In genomic region chr16:84817613-84818012, GRCh38 we compare ENCODE assay signal across 23 cellular contexts.
"Had no signal": no experiment of that assay in that cellular context is flagged by ENCODE, and none has a peak within 500 bp of the region (broad histone marks: within the 10 kb centered on the region; RNA-seq: fewer than 3 reads in every experiment).

No MANE protein-coding gene starts in this region.

- H2AFZ ChIP-seq: hepatocyte, neural progenitor cell had no signal

- H3K36me3 ChIP-seq: left ventricle myocardium inferior, neural progenitor cell, ovary, right atrium auricular region, suprapubic skin, thoracic aorta, tibial artery, uterus had no signal

- H3K9ac ChIP-seq: neural progenitor cell had no signal

- H3K4me1 ChIP-seq: neural progenitor cell, uterus had no signal

- DNase-seq: islet precursor cell; left ventricle myocardium inferior; mesendoderm; naive B cell; natural killer cell; nephron progenitor cell; stimulated activated CD4-positive, alpha-beta T cell treated with anti-CD3 and anti-CD28 coated beads, Interleukin-12 subunit alpha, Interleukin-12 subunit beta, amount 100 ng/mL, for 4 hours; stimulated activated CD4-positive, alpha-beta T cell treated with anti-CD3 and anti-CD28 coated beads, Interleukin-15, amount 100 ng/mL, for 24 hours; stimulated activated CD4-positive, alpha-beta T cell treated with anti-CD3 and anti-CD28 coated beads, Interleukin-2, amount 100 ng/mL, for 24 hours; stimulated activated CD4-positive, alpha-beta T cell treated with anti-CD3 and anti-CD28 coated beads, Interleukin-4, amount 100 ng/mL, for 24 hours; stimulated activated naive CD4-positive, alpha-beta T cell; tibial artery; uterus had no signal

- H3K27me3 ChIP-seq: hepatocyte, ovary, right atrium auricular region, suprapubic skin, uterus had no signal

- H3K9me3 ChIP-seq: left ventricle myocardium inferior, ovary, right atrium auricular region, suprapubic skin, thoracic aorta, tibial artery, uterus had no signal

- H3K4me3 ChIP-seq: hepatocyte, left ventricle myocardium inferior, lung, neural progenitor cell, ovary, right atrium auricular region, skin epidermis, suprapubic skin, thoracic aorta, tibial artery, uterus had no signal

- H3K27ac ChIP-seq: hepatocyte, left ventricle myocardium inferior, neural progenitor cell, ovary, right atrium auricular region, suprapubic skin, thoracic aorta, tibial artery, uterus had no signal

- ATAC-seq: natural killer cell; sciatic nerve; stimulated activated effector memory CD8-positive, alpha-beta T cell treated with anti-CD3 and anti-CD28 coated beads, Interleukin-12 subunit alpha, Interleukin-12 subunit beta, amount 100 ng/mL, for 72 hours had no signal

- H3K4me2 ChIP-seq: hepatocyte, neural progenitor cell had no signal
